ENCODE assay signal across 22 cellular contexts in genomic region chr18:69261436-69261835, GRCh38.
"Had no signal": no experiment of that assay in that cellular context is flagged by ENCODE, and none has a peak within 500 bp of the region (broad histone marks: within the 10 kb centered on the region; RNA-seq: fewer than 3 reads in every experiment).

No MANE protein-coding gene starts in this region.

- H3K27ac Mint-ChIP-seq: activated B cell treated with CpG ODN at 0.5 μM for 24 hours; activated CD4-positive, alpha-beta T cell treated with anti-CD3 and anti-CD28 coated beads for 36 hours; activated naive CD8-positive, alpha-beta T cell treated with anti-CD3 and anti-CD28 coated beads, Interleukin-2, amount 10 ng/mL, durations not matched to agents 7 days and 5 days; brain; nephron; stimulated activated naive B cell treated with anti-CD40 and anti-IgM and Interleukin-4, amounts not matched to agents 10 μg/mL and 1 μg/mL and 100 μg/mL, for 72 hours had no signal

- DNase-seq: activated B cell treated with CpG ODN at 0.5 μM for 24 hours; activated CD4-positive, alpha-beta T cell treated with anti-CD3 and anti-CD28 coated beads for 36 hours; activated CD4-positive, alpha-beta T cell treated with anti-CD3 and anti-CD28 coated beads, Interleukin-2, amount 50 U/mL, for 4 hours; activated CD8-positive, alpha-beta memory T cell treated with anti-CD3 and anti-CD28 coated beads for 24 hours; activated CD8-positive, alpha-beta memory T cell treated with anti-CD3 and anti-CD28 coated beads, Interleukin-2, amount 50 U/mL, for 48 hours; activated naive CD4-positive, alpha-beta T cell treated with Interleukin-2 at 50 U/mL for 16 hours; activated naive CD8-positive, alpha-beta T cell treated with anti-CD3 and anti-CD28 coated beads, Interleukin-2, amount 10 ng/mL, durations not matched to agents 7 days and 5 days; activated T-cell treated with anti-CD3 and anti-CD28 coated beads, Interleukin-2, amount 50 U/mL, for 4 hours; amniotic stem cell; heart right ventricle; left colon; mesenchymal stem cell; occipital lobe; sigmoid colon; stimulated activated CD4-positive, alpha-beta T cell treated with anti-CD3 and anti-CD28 coated beads, Interleukin-15, amount 100 ng/mL, for 24 hours; stimulated activated CD8-positive, alpha-beta memory T cell treated with anti-CD3 and anti-CD28 coated beads, Interleukin-4, amount 100 ng/mL, for 48 hours; stimulated activated naive B cell treated with anti-CD40 and anti-IgM and Interleukin-4, amounts not matched to agents 10 μg/mL and 1 μg/mL and 100 μg/mL, for 72 hours; T1000; transverse colon had no signal

- H3K4me3 Mint-ChIP-seq: activated B cell treated with CpG ODN at 0.5 μM for 24 hours; activated CD4-positive, alpha-beta T cell treated with anti-CD3 and anti-CD28 coated beads for 36 hours; activated naive CD8-positive, alpha-beta T cell treated with anti-CD3 and anti-CD28 coated beads, Interleukin-2, amount 10 ng/mL, durations not matched to agents 7 days and 5 days; activated T-cell treated with anti-CD3 and anti-CD28 coated beads, Interleukin-2, amount 50 U/mL, for 4 hours; brain; nephron; stimulated activated naive B cell treated with anti-CD40 and anti-IgM and Interleukin-4, amounts not matched to agents 10 μg/mL and 1 μg/mL and 100 μg/mL, for 72 hours had no signal

- H3K9me3 Mint-ChIP-seq: activated B cell treated with CpG ODN at 0.5 μM for 24 hours; activated naive CD8-positive, alpha-beta T cell treated with anti-CD3 and anti-CD28 coated beads, Interleukin-2, amount 10 ng/mL, durations not matched to agents 7 days and 5 days; nephron had no signal

- H3K4me1 Mint-ChIP-seq: activated B cell treated with CpG ODN at 0.5 μM for 24 hours; activated CD4-positive, alpha-beta T cell treated with anti-CD3 and anti-CD28 coated beads for 36 hours; activated naive CD8-positive, alpha-beta T cell treated with anti-CD3 and anti-CD28 coated beads, Interleukin-2, amount 10 ng/mL, durations not matched to agents 7 days and 5 days; brain; nephron; stimulated activated naive B cell treated with anti-CD40 and anti-IgM and Interleukin-4, amounts not matched to agents 10 μg/mL and 1 μg/mL and 100 μg/mL, for 72 hours had no signal

- H3K27me3 Mint-ChIP-seq: activated B cell treated with CpG ODN at 0.5 μM for 24 hours; activated CD4-positive, alpha-beta T cell treated with anti-CD3 and anti-CD28 coated beads for 36 hours; activated naive CD8-positive, alpha-beta T cell treated with anti-CD3 and anti-CD28 coated beads, Interleukin-2, amount 10 ng/mL, durations not matched to agents 7 days and 5 days; stimulated activated naive B cell treated with anti-CD40 and anti-IgM and Interleukin-4, amounts not matched to agents 10 μg/mL and 1 μg/mL and 100 μg/mL, for 72 hours had no signal

- ATAC-seq: activated CD4-positive, alpha-beta T cell treated with anti-CD3 and anti-CD28 coated beads for 36 hours; activated T-cell treated with anti-CD3 and anti-CD28 coated beads, Interleukin-2, amount 50 U/mL, for 4 hours; heart right ventricle; left colon; stimulated activated naive B cell treated with anti-CD40 and anti-IgM and Interleukin-4, amounts not matched to agents 10 μg/mL and 1 μg/mL and 100 μg/mL, for 72 hours had no signal

- H3K36me3 Mint-ChIP-seq: activated naive CD8-positive, alpha-beta T cell treated with anti-CD3 and anti-CD28 coated beads, Interleukin-2, amount 10 ng/mL, durations not matched to agents 7 days and 5 days; brain; stimulated activated naive B cell treated with anti-CD40 and anti-IgM and Interleukin-4, amounts not matched to agents 10 μg/mL and 1 μg/mL and 100 μg/mL, for 72 hours had no signal

- H3K4me3 ChIP-seq: heart right ventricle, sigmoid colon, smooth muscle cell, transverse colon had no signal
